In genomic region chr2:213285404-213285803, GRCh38 we compare ENCODE assay signal across 1 cellular context.
TF ChIP-seq lines count a peak whose summit lies in the region.

No MANE protein-coding gene starts in this region.

TF ChIP-seq in IMR-90, 13 proteins besides CTCF, POLR2A, EP300 and RAD21:
- TF ChIP-seq NFE2L2 (IDR thresholded peaks at IDR 0.05; ENCODE audit: low read depth, low read length) = no peak
- TF ChIP-seq MXI1 (IDR thresholded peaks at IDR 0.05; ENCODE audit: borderline replicate concordance, low read depth, low read length) = no peak
- no peak for TF ChIP-seq FOS (IDR thresholded peaks at IDR 0.05; ENCODE audit: low read depth, low read length)
- TF ChIP-seq CEBPB (IDR thresholded peaks at IDR 0.05; ENCODE audit: low read depth, low read length) = no peak
- no peak for TF ChIP-seq ELK1 (IDR thresholded peaks at IDR 0.05; ENCODE audit: borderline replicate concordance, low read depth, low read length)
- no peak for TF ChIP-seq USF2 (IDR thresholded peaks at IDR 0.05; ENCODE audit: low read depth, low read length)
- no peak for TF ChIP-seq SMC3 (IDR thresholded peaks at IDR 0.05; ENCODE audit: low read depth, low read length)
- TF ChIP-seq CHD1 (IDR thresholded peaks at IDR 0.05; ENCODE audit: low read depth, low read length) = no peak
- TF ChIP-seq RCOR1 (IDR thresholded peaks at IDR 0.05; ENCODE audit: insufficient replicate concordance, low read length) = no peak
- TF ChIP-seq MAZ (IDR thresholded peaks at IDR 0.05; ENCODE audit: borderline replicate concordance, low read depth, low read length) = no peak
- TF ChIP-seq RFX5 (IDR thresholded peaks at IDR 0.05; ENCODE audit: low read depth, low read length) = no peak
- TF ChIP-seq BHLHE40 (IDR thresholded peaks at IDR 0.05; ENCODE audit: low read depth, low read length) = no peak
- TF ChIP-seq MAFK (IDR thresholded peaks at IDR 0.05; ENCODE audit: low read depth, low read length) = no peak
